ENCODE assay signal across 16 cellular contexts in the genomic region with DNA sequence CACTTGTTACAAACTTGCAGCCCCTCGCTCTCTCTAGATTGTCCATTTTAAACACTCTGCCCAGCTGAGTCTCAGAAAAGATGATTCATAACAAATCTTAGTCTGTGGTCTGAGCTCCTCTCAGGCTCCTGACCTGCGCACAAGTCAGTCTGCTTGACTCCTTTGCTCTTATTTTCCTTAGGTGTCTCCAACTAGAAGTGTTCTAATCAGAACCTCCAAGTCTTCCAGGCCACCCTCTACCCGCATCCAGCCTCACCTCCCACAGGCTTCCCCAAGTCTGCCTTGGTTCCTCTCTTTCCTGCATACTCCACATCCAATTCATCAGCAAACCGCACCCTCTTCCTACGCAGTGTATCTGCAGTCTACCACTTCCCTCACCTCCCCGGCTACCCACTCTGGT. TPM values are rescaled to one million over a fixed set of nuclear protein-coding genes. Genes with fewer than 3 reads are reported as not detected.
DNase-seq lines count a peak whose midpoint lies in the region; ATAC-seq, FAIRE-seq and TF ChIP-seq lines count a peak whose summit lies in the region.
"Had no signal": no experiment of that assay in that cellular context is flagged by ENCODE, and none has a peak within 500 bp of the region (broad histone marks: within the 10 kb centered on the region; RNA-seq: fewer than 3 reads in every experiment).

No MANE protein-coding gene starts in this region.

- FAIRE-seq in GM12878 (lab: Jason Lieb, UNC) = no peak
- FAIRE-seq: GM18507 had no signal

- no peaks in the 10 kb centered on the region for H3K79me2 ChIP-seq in GM12878 (ENCODE audit: control insufficient read depth, insufficient read depth, low read length)

- H3K27me3 ChIP-seq in GM12878 (replicated peaks in 1 of 2; ENCODE audit: control insufficient read depth in 2 of 2, insufficient read depth in 2 of 2, low read length in 1 of 2) = no peaks in the 10 kb centered on the region; a peak in 3 of 4 replicates
- 0 out of 2 replicates have a peak, but pooled peaks cover 4% of the 10 kb centered on the region for H3K27me3 ChIP-seq in SJCRH30
- H3K27me3 ChIP-seq: BLaER1 had no signal

- in situ Hi-C loops in GM12878 (cut with MboI) = no loop called here

- CTCF ChIA-PET in GM12878 (lab: Yijun Ruan, JAX) = no interaction called here

- ATAC-seq in GM12878 = peak; percentile 52
- ATAC-seq in sciatic nerve = no peak
- no peak for ATAC-seq in GM19463 (IDR thresholded peaks at IDR 0.05; ENCODE audit: unreplicated experiment)

- H3K9me3 ChIP-seq in GM12878 (replicated peaks; ENCODE audit: control insufficient read depth, insufficient read depth, low read length) (no peaks in the 10 kb centered on the region), SJCRH30 (replicated peaks) (no peaks in the 10 kb centered on the region)
- H3K9me3 ChIP-seq: BLaER1 had no signal

- no peak overlapping the region for H3K4me2 ChIP-seq in GM12878 (ENCODE audit: control insufficient read depth, insufficient read depth)
- H3K4me2 ChIP-seq: BLaER1 had no signal

- H4K20me1 ChIP-seq in GM12878 (ENCODE audit: control insufficient read depth, insufficient read depth) = no peaks in the 10 kb centered on the region
- H4K20me1 ChIP-seq: BLaER1 had no signal

- peak overlapping the region; percentile 17; the same call in 1 of the 2 replicates for H3K4me3 Mint-ChIP-seq in HFFc6

- H3K4me1 ChIP-seq in GM12878 (ENCODE audit: control insufficient read depth, insufficient read depth, low read length) (no peaks in the 10 kb centered on the region), SJCRH30 (no peaks in the 10 kb centered on the region)
- H3K4me1 ChIP-seq: BLaER1 had no signal

- H3K9me3 Mint-ChIP-seq in HFFc6 = no peaks in the 10 kb centered on the region

- DNase-seq in ELR (ENCODE audit: low read depth) = peak; percentile 68
- DNase-seq in HFFc6 = no peak
- no peak for DNase-seq in GM12878 (ENCODE audit: low read depth, low spot score)
- DNase-seq in sciatic nerve (ENCODE audit: low spot score) = peak; percentile 31
- no peak for DNase-seq in occipital lobe (lab: John Stamatoyannopoulos, UW)
- DNase-seq in SJCRH30 = no peak
- no peak for DNase-seq in stimulated activated naive CD4-positive, alpha-beta T cell treated with Interleukin-2 at 50 U/mL for 16 hours (lab: John Stamatoyannopoulos, UW)
- DNase-seq: KG1; NCI-H1092; NCI-H2227 treated with DMSO at 0.1 percent for 48 hours; NCI-H526; NK-92 treated with Interleukin-12 subunit alpha and Interleukin-12 subunit beta, amount 100 ng/mL, for 24 hours had no signal

- TF ChIP-seq CTCF in HFFc6 (IDR thresholded peaks at IDR 0.05) = no peak; the same call in 1 of the 2 replicates
- no peak for TF ChIP-seq CTCF in GM12878 (IDR thresholded peaks at IDR 0.05 in 2 of 3, conservative IDR thresholded peaks at IDR 0.05 in 1 of 3; ENCODE audit: control insufficient read depth in 2 of 3, extremely low read depth in 1 of 3, insufficient read depth in 1 of 3, low read depth in 3 of 3, low read length in 3 of 3)

- SMC1A ChIA-PET in GM12878 (lab: Charles Lee; ENCODE audit: uncharacterized antibody, unreplicated experiment) = no interaction called here

- no peak overlapping the region for H3K27ac ChIP-seq in GM12878 (ENCODE audit: control insufficient read depth, insufficient read depth)
- no peak overlapping the region for H3K27ac ChIP-seq in SJCRH30
- H3K27ac ChIP-seq: BLaER1 had no signal

- no peaks in the 10 kb centered on the region; the same call in 1 of the 2 replicates for H3K27me3 Mint-ChIP-seq in HFFc6 (ENCODE audit: insufficient read depth)

- H3K36me3 ChIP-seq in GM12878 (ENCODE audit: control insufficient read depth in 2 of 2, insufficient read depth in 2 of 2, low read length in 1 of 2) (no peaks in the 10 kb centered on the region), SJCRH30 (no peaks in the 10 kb centered on the region)
- H3K36me3 ChIP-seq: BLaER1 had no signal

- no peak overlapping the region for H3K4me3 ChIP-seq in GM12878
- H3K4me3 ChIP-seq in SJCRH30 = no peak overlapping the region
- H3K4me3 ChIP-seq: BLaER1 had no signal

- H2AFZ ChIP-seq in GM12878 (ENCODE audit: control insufficient read depth, low read depth, low read length) = no peak overlapping the region

- no peak for TF ChIP-seq EP300 in GM12878 (IDR thresholded peaks at IDR 0.05; ENCODE audit: borderline replicate concordance in 1 of 2, control insufficient read depth in 1 of 2, low read depth in 2 of 2, low read length in 2 of 2)

- WGBS in GM12878 (ENCODE audit: insufficient coverage, insufficient replicate concordance, low lambda C conversion rate, missing lambda C conversion rate) = 39% methylated on average over 6 of the region's 6 CpGs

- peak overlapping the region; percentile 80 for H3K27ac Mint-ChIP-seq in HFFc6

- intact Hi-C loops in GM12878 (cut with micrococcal nuclease; ENCODE audit: unreplicated experiment) (no loop called here), sciatic nerve (cut with DNase I) (no loop called here)

- POLR2A ChIA-PET in GM12878 (lab: Charles Lee) = no interaction called here

- no peak overlapping the region for H3K9ac ChIP-seq in GM12878 (ENCODE audit: control insufficient read depth, insufficient read depth, low read length)
- H3K9ac ChIP-seq: BLaER1 had no signal

- no peak for TF ChIP-seq RAD21 in GM12878 (IDR thresholded peaks at IDR 0.05; ENCODE audit: insufficient read depth, low read depth, low read length)

- peaks cover 49% of the 10 kb centered on the region for H3K4me1 Mint-ChIP-seq in HFFc6 (ENCODE audit: low read depth)

- RAD21 ChIA-PET in GM12878 (lab: Charles Lee; ENCODE audit: unreplicated experiment) = interaction anchor here (0.6 kb wide), 1 partner anchor 81 kb away, joined by 3 read pairs; no protein-coding TSS in a partner anchor

- no peaks in the 10 kb centered on the region for H3K36me3 Mint-ChIP-seq in HFFc6 (ENCODE audit: low read depth)

- no peak for TF ChIP-seq POLR2A in GM12878 (IDR thresholded peaks at IDR 0.05; ENCODE audit: low read depth, low read length)

- BruUV-seq in GM12878 (replicated peaks; lab: Mats Ljungman, UMichigan) = no TSS peak

TF ChIP-seq in GM12878, 131 proteins besides CTCF, POLR2A, EP300 and RAD21 (continues in another document):
- TF ChIP-seq BCL11A (IDR thresholded peaks at IDR 0.05; ENCODE audit: low read depth, low read length) (no peak), EED (IDR thresholded peaks at IDR 0.05; ENCODE audit: low read depth) (no peak), YY1 (IDR thresholded peaks at IDR 0.05; ENCODE audit: low read depth, low read length) (no peak)
- TF ChIP-seq, protein P1, sequence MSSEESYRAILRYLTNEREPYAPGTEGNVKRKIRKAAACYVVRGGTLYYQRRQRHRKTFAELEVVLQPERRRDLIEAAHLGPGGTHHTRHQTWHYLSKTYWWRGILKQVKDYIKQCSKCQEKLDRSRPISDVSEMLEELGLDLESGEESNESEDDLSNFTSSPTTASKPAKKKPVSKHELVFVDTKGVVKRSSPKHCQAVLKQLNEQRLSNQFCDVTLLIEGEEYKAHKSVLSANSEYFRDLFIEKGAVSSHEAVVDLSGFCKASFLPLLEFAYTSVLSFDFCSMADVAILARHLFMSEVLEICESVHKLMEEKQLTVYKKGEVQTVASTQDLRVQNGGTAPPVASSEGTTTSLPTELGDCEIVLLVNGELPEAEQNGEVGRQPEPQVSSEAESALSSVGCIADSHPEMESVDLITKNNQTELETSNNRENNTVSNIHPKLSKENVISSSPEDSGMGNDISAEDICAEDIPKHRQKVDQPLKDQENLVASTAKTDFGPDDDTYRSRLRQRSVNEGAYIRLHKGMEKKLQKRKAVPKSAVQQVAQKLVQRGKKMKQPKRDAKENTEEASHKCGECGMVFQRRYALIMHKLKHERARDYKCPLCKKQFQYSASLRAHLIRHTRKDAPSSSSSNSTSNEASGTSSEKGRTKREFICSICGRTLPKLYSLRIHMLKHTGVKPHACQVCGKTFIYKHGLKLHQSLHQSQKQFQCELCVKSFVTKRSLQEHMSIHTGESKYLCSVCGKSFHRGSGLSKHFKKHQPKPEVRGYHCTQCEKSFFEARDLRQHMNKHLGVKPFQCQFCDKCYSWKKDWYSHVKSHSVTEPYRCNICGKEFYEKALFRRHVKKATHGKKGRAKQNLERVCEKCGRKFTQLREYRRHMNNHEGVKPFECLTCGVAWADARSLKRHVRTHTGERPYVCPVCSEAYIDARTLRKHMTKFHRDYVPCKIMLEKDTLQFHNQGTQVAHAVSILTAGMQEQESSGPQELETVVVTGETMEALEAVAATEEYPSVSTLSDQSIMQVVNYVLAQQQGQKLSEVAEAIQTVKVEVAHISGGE (CRISPR knock-in tag; IDR thresholded peaks at IDR 0.05) = no peak

RNA-seq across cellular contexts. Expression of a gene that starts 42.4 kb away (rescaled TPM):
- 10 to 100 TPM in 1 of 6 experiments, 1 to 10 TPM in 5; 5.8 to 11.2 (median 9.1) TPM for total RNA-seq in HFFc6 (2021; fragmentation: NEBNext Ultra II Directional; extraction: Animal tissue kit (Norgen Biotek cat#: 25700))
- 0.15 TPM in 1 of 2 replicates, not detected in the other for total RNA-seq in GM12878 (2013; cell fraction: nucleolus; rRNA removed)
- total RNA-seq in GM12878 (2014; rRNA removed) (not detected in 2 replicates), GM12878 (2014; rRNA removed; fragmentation: Illumina TruSeq; extraction: Trizol) (not detected in 2 replicates), GM12878 (2021) (0.05 TPM in 1 of 2 replicates, not detected in the other), sciatic nerve (50.4 TPM), occipital lobe (0.16 TPM)
- not detected for polyA plus RNA-seq in GM12878 (2011; ENCODE audit: low read depth)
- polyA plus RNA-seq in GM12878 (2011; rRNA removed) (0.08 and 0.12 TPM in 2 replicates), GM12878 (2014; fragmentation: Illumina TruSeq; extraction: Trizol) (not detected in 2 replicates), GM12878 (2014; fragmentation: Nextera tagmentation; extraction: Ambion mirVana) (not detected), GM12878 (2014; rRNA removed) (not detected in 2 replicates), GM12878 (2016; fragmentation: Nextera tagmentation; extraction: Ambion mirVana) (not detected)
- polyA plus RNA-seq in GM12878 (2011; cell fraction: cytosol; rRNA removed) = 0.03 and 0.10 TPM in 2 replicates
- 0.10 and 0.21 TPM in 2 replicates for polyA plus RNA-seq in GM12878 (2011; cell fraction: nucleus; rRNA removed)
- polyA plus RNA-seq in GM12878 (2012) = 0.06 TPM in 1 of 2 replicates, not detected in the other
- 0.21 and 0.95 TPM in 2 replicates for polyA minus RNA-seq in GM12878 (2011; rRNA and poly(A)+ RNA removed)
- polyA minus RNA-seq in GM12878 (2011; cell fraction: cytosol; rRNA and poly(A)+ RNA removed) = 0.62 TPM in 1 of 2 replicates, not detected in the other
- polyA minus RNA-seq in GM12878 (2011; cell fraction: nucleus; rRNA and poly(A)+ RNA removed) = under 0.01 TPM in 1 of 2 replicates, not detected in the other
- total RNA-seq in SJCRH30 (2014; rRNA removed; shearing (Covaris generic)) = 0.03 TPM in 1 of 2 replicates, not detected in the other
- total RNA-seq: SK-MEL-5 had no signal

Comparison
In these comparisons a context has a peak if more than half of its experiments do, and no peak if none do; other contexts are left out.
1. DNase-seq: peak in ELR (single experiment) and sciatic nerve (single experiment); none in HFFc6 (single experiment), GM12878 (single experiment), occipital lobe (single experiment), SJCRH30 (0 of 2) and stimulated activated naive CD4-positive, alpha-beta T cell treated with Interleukin-2 at 50 U/mL for 16 hours (single experiment).